1 cellular context compared by ENCODE assay signal in genomic region chr3:47459534-47460085, GRCh38.
TF ChIP-seq lines count a peak whose summit lies in the region.
"Not testable (repeated sequence)": the region's sequence is repeated elsewhere in the genome, so short reads cannot be mapped to it uniquely, and the experiment has no call there.

No MANE protein-coding gene starts in this region.

TF ChIP-seq in K562, 482 proteins besides CTCF, POLR2A, EP300 and RAD21 (continued from another document):
- peak; percentile 91 for TF ChIP-seq TRIM28 (IDR thresholded peaks at IDR 0.05)
- peak; percentile 77 for TF ChIP-seq L3MBTL2 (IDR thresholded peaks at IDR 0.05)
- TF ChIP-seq MNT (conservative IDR thresholded peaks at IDR 0.05), result 0 out of 4 replicates have a peak, but pooled peaks of 1 of the 2 experiments have one; percentile 24
- 0 out of 2 replicates have a peak, but pooled peaks have one; percentile 39 for TF ChIP-seq RAD51 (IDR thresholded peaks at IDR 0.05; ENCODE audit: borderline replicate concordance, low read depth)
- TF ChIP-seq ZNF280A (IDR thresholded peaks at IDR 0.05; ENCODE audit: low read depth, partially characterized antibody), result peak; percentile 65
- 0 out of 2 replicates have a peak, but pooled peaks have one; percentile 30 for TF ChIP-seq CHAMP1 (IDR thresholded peaks at IDR 0.05)
- peak; percentile 73; the same call in 1 of the 2 replicates for TF ChIP-seq ZNF445 (CRISPR knock-in tag; IDR thresholded peaks at IDR 0.05; ENCODE audit: low read depth)
- 0 out of 2 replicates have a peak, but pooled peaks have one; percentile 23 for TF ChIP-seq ARID1B (IDR thresholded peaks at IDR 0.05)
- TF ChIP-seq NR2C2 (CRISPR knock-in tag; IDR thresholded peaks at IDR 0.05); TOE1 (CRISPR knock-in tag; IDR thresholded peaks at IDR 0.05; ENCODE audit: borderline replicate concordance, low read depth); NR2C1 (IDR thresholded peaks at IDR 0.05); ATF1 (CRISPR knock-in tag; IDR thresholded peaks at IDR 0.05): not testable (repeated sequence)
- TF ChIP-seq NR2C2 (tag; IDR thresholded peaks at IDR 0.05), result peak; percentile 26; the same call in 1 of the 2 replicates
- TF ChIP-seq TOE1 (IDR thresholded peaks at IDR 0.05; ENCODE audit: borderline replicate concordance), result peak; percentile 53; the same call in 1 of the 2 replicates
- TF ChIP-seq CXXC5 (CRISPR knock-in tag; IDR thresholded peaks at IDR 0.05), result peak; percentile 39; the same call in 1 of the 2 replicates
- TF ChIP-seq ZFX (CRISPR knock-in tag; IDR thresholded peaks at IDR 0.05), result 0 out of 2 replicates have a peak, but pooled peaks have one; percentile 16
- TF ChIP-seq ZBTB12 (CRISPR knock-in tag; IDR thresholded peaks at IDR 0.05), result 0 out of 2 replicates have a peak, but pooled peaks have one; percentile 30
- peak; percentile 30; the same call in 1 of the 2 replicates for TF ChIP-seq NR2C1 (tag; IDR thresholded peaks at IDR 0.05)
- TF ChIP-seq ATF1 (tag; IDR thresholded peaks at IDR 0.05), result 0 out of 2 replicates have a peak, but pooled peaks have one; percentile 15
- TF ChIP-seq SMARCE1 (IDR thresholded peaks at IDR 0.05), result peak; percentile 34; the same call in 1 of the 2 replicates
